In genomic region chr1:204726478-204726877, GRCh38 we compare ENCODE assay signal across 12 cellular contexts. TPM values are rescaled to one million over a fixed set of nuclear protein-coding genes. Genes with fewer than 3 reads are reported as not detected.
DNase-seq lines count a peak whose midpoint lies in the region; ATAC-seq, FAIRE-seq and TF ChIP-seq lines count a peak whose summit lies in the region.
"Had no signal": no experiment of that assay in that cellular context is flagged by ENCODE, and none has a peak within 500 bp of the region (broad histone marks: within the 10 kb centered on the region; RNA-seq: fewer than 3 reads in every experiment).

No MANE protein-coding gene starts in this region.

- H3K4me1 ChIP-seq in pancreas: peaks cover 0 to 17% (median 5%) of the 10 kb centered on the region in 3 donors
- H3K4me1 ChIP-seq in Karpas-422 (ENCODE audit: low read length): no peaks in the 10 kb centered on the region

- peak overlapping the region in 2 of 4 donors; percentile 17 to 20 for H3K27ac ChIP-seq in pancreas
- H3K27ac ChIP-seq in Karpas-422 (ENCODE audit: low read length): no peak overlapping the region
- H3K27ac ChIP-seq: SK-N-MC had no signal

- FAIRE-seq in pancreas (lab: Jason Lieb, UNC): no peak

- WGBS in pancreas, 2 donors: 6 to 11% methylated on average over 1 of the region's 1 CpG

- H3K9me3 ChIP-seq in pancreas (no peaks in the 10 kb centered on the region), Karpas-422 (ENCODE audit: low read length) (no peaks in the 10 kb centered on the region)

- H3K4me3 ChIP-seq in pancreas (no peak overlapping the region), Karpas-422 (ENCODE audit: low read length) (no peak overlapping the region)
- H3K4me3 ChIP-seq: lung, SK-N-MC had no signal

- no peak overlapping the region for H3K4me2 ChIP-seq in Karpas-422 (ENCODE audit: low read depth, low read length, poor library complexity, severe bottlenecking)

- H3K9me2 ChIP-seq in Karpas-422 (replicated peaks; ENCODE audit: insufficient read depth, low read length): no peaks in the 10 kb centered on the region

- H4K20me1 ChIP-seq in Karpas-422 (ENCODE audit: insufficient read depth, low read depth, low read length): no peaks in the 10 kb centered on the region

- H3K36me3 ChIP-seq in pancreas (no peaks in the 10 kb centered on the region), Karpas-422 (ENCODE audit: insufficient read depth, low read length) (no peaks in the 10 kb centered on the region)

- DNase-seq in GM13977 (ENCODE audit: low spot score) (peak; percentile 39), NCI-H226 (peak; percentile 84), ecto neural progenitor cell (ENCODE audit: low spot score) (peak; percentile 17), pancreas (peak in 3 of 6 donors; percentile 60 to 71 (median 65)), DMS79 treated with DMSO at 0.1 percent for 48 hours (lab: John Stamatoyannopoulos, UW) (no peak), Karpas-422 (no peak), hypothalamus (lab: John Stamatoyannopoulos, UW) (no peak)
- DNase-seq: activated CD4-positive, alpha-beta T cell treated with anti-CD3 and anti-CD28 coated beads, Interleukin-2, amount 50 U/mL, for 48 hours; amniotic stem cell; NCI-H2171 treated with DMSO at 0.1 percent for 48 hours had no signal

- H2AFZ ChIP-seq in Karpas-422 (ENCODE audit: low read length): no peak overlapping the region

- H3K27me3 ChIP-seq in pancreas: no peaks in the 10 kb centered on the region
- no peaks in the 10 kb centered on the region for H3K27me3 ChIP-seq in Karpas-422 (ENCODE audit: low read length)

- no peak overlapping the region for H3K9ac ChIP-seq in Karpas-422 (ENCODE audit: low read length)

- TF ChIP-seq CTCF in GM13977 (IDR thresholded peaks at IDR 0.05; ENCODE audit: extremely low read depth, insufficient read depth, missing control alignments) (no peak), pancreas (IDR thresholded peaks at IDR 0.05) (no peak)

- peak; percentile 94 to 97 (median 96) for ATAC-seq in pancreas

- intact Hi-C loops in pancreas (cut with DNase I): no loop called here

- H3K79me2 ChIP-seq in Karpas-422 (ENCODE audit: low read length): no peaks in the 10 kb centered on the region

- in situ Hi-C loops in GM13977 (cut with MboI; ENCODE audit: low pct_unique_long_range_greater_than_20kb, low sequenced_read_pairs, unreplicated experiment): no loop called here

RNA-seq across cellular contexts. Expression of gene LRRN2, which starts 40.9 kb away (rescaled TPM):
- 1 to 10 TPM in 2 of 6 donors, under 1 TPM in 4; 0.24 to 3.7 (median 0.51) TPM for total RNA-seq in pancreas
- 1 to 10 TPM in 1 of 2 donors, under 1 TPM in 1; 0.65 to 1.1 TPM for polyA plus RNA-seq in pancreas
- not detected in 2 replicates for total RNA-seq in Karpas-422 (2014; rRNA removed; shearing (Covaris generic); ENCODE audit: low replicate concordance)

Comparison
In these comparisons a context has a peak if more than half of its experiments do, and no peak if none do; other contexts are left out.
1. DNase-seq: peak in GM13977 (single experiment), NCI-H226 (single experiment) and ecto neural progenitor cell (single experiment); none in DMS79 treated with DMSO at 0.1 percent for 48 hours (single experiment), Karpas-422 (single experiment) and hypothalamus (0 of 51).